1 cellular context compared by ENCODE assay signal in genomic region chr11:22869325-22869724, GRCh38.
TF ChIP-seq lines count a peak whose summit lies in the region.

No MANE protein-coding gene starts in this region.

TF ChIP-seq in GM12878, 131 proteins besides CTCF, POLR2A, EP300 and RAD21:
- TF ChIP-seq CHD4 (IDR thresholded peaks at IDR 0.05) = no peak
- no peak for TF ChIP-seq IKZF1 (conservative IDR thresholded peaks at IDR 0.05)
- TF ChIP-seq TCF3 (IDR thresholded peaks at IDR 0.05; ENCODE audit: borderline replicate concordance, insufficient read depth, low read depth, low read length) = no peak
- TF ChIP-seq ATF2 (IDR thresholded peaks at IDR 0.05; ENCODE audit: low read length) = no peak
- no peak for TF ChIP-seq SIN3A (IDR thresholded peaks at IDR 0.05; ENCODE audit: low read depth, low read length)
- TF ChIP-seq EGR1 (IDR thresholded peaks at IDR 0.05; ENCODE audit: borderline replicate concordance in 1 of 2, low read depth in 2 of 2, low read length in 2 of 2) = no peak
- TF ChIP-seq RBBP5 (conservative IDR thresholded peaks at IDR 0.05) = no peak
- no peak for TF ChIP-seq CREM (IDR thresholded peaks at IDR 0.05; ENCODE audit: low read depth)
- TF ChIP-seq RCOR1 (conservative IDR thresholded peaks at IDR 0.05; ENCODE audit: low read depth, low read length) = no peak
- TF ChIP-seq BACH1 (IDR thresholded peaks at IDR 0.05; ENCODE audit: borderline replicate concordance) = no peak
- TF ChIP-seq STAT1 (conservative IDR thresholded peaks at IDR 0.05) = no peak
- TF ChIP-seq POU2F2 (IDR thresholded peaks at IDR 0.05; ENCODE audit: borderline replicate concordance, low read depth, low read length) = no peak
- TF ChIP-seq ZBTB4 (CRISPR knock-in tag; IDR thresholded peaks at IDR 0.05) = no peak
- no peak for TF ChIP-seq CHD2 (IDR thresholded peaks at IDR 0.05; ENCODE audit: borderline replicate concordance, low read depth, low read length)
- no peak for TF ChIP-seq ZNF24 (IDR thresholded peaks at IDR 0.05)
- no peak for TF ChIP-seq KDM1A (IDR thresholded peaks at IDR 0.05; ENCODE audit: borderline replicate concordance)
- TF ChIP-seq USF2 (IDR thresholded peaks at IDR 0.05; ENCODE audit: borderline replicate concordance, low read depth, low read length) = no peak
- TF ChIP-seq SPI1 (IDR thresholded peaks at IDR 0.05; ENCODE audit: borderline replicate concordance, insufficient read depth, low read depth, low read length) = no peak
- TF ChIP-seq SREBF1 (IDR thresholded peaks at IDR 0.05; ENCODE audit: low read length) = no peak
TF ChIP-seq in GM12878: peak in this region for 0.
